ENCODE assay signal across 17 cellular contexts in genomic region chr1:208135354-208135753, GRCh38.
DNase-seq lines count a peak whose midpoint lies in the region; ATAC-seq and TF ChIP-seq lines count a peak whose summit lies in the region.
"Had no signal": no experiment of that assay in that cellular context is flagged by ENCODE, and none has a peak within 500 bp of the region (broad histone marks: within the 10 kb centered on the region; RNA-seq: fewer than 3 reads in every experiment).

No MANE protein-coding gene starts in this region.

- no peaks in the 10 kb centered on the region for H3K36me3 Mint-ChIP-seq in glutamatergic neuron (ENCODE audit: unreplicated experiment)
- H3K36me3 Mint-ChIP-seq: activated naive CD8-positive, alpha-beta T cell had no signal

- WGBS in psoas muscle, 3 donors: 23 to 47% (median 32%) methylated on average over 2 of the region's 2 CpGs
- 96 to 97% methylated on average over 2 of the region's 2 CpGs for WGBS in thyroid gland, 2 donors

- H3K27me3 ChIP-seq in psoas muscle (ENCODE audit: insufficient read depth in 3 of 3, low read length in 2 of 3): no peaks in the 10 kb centered on the region
- H3K27me3 ChIP-seq in thyroid gland: no peaks in the 10 kb centered on the region
- H3K27me3 ChIP-seq: colonic mucosa, esophagus squamous epithelium had no signal

- TF ChIP-seq POLR2A in thyroid gland (IDR thresholded peaks at IDR 0.05): no peak

- TF ChIP-seq CTCF in fibroblast of pulmonary artery (IDR thresholded peaks at IDR 0.05; ENCODE audit: low read length, missing control alignments) (no peak), psoas muscle (IDR thresholded peaks at IDR 0.05) (no peak), glutamatergic neuron (IDR thresholded peaks at IDR 0.05; ENCODE audit: partially characterized antibody, unreplicated experiment) (no peak), thyroid gland (IDR thresholded peaks at IDR 0.05) (no peak)

- peaks cover 2% of the 10 kb centered on the region for H3K9me3 Mint-ChIP-seq in glutamatergic neuron (ENCODE audit: unreplicated experiment)

- H3K27ac ChIP-seq in psoas muscle (peak overlapping the region; percentile 69), thyroid gland (peak overlapping the region in 1 of 3 donors; percentile 31)
- H3K27ac ChIP-seq: colonic mucosa had no signal

- H3K4me1 Mint-ChIP-seq in glutamatergic neuron (ENCODE audit: low read depth, unreplicated experiment): peaks cover 17% of the 10 kb centered on the region

- no peaks in the 10 kb centered on the region for H3K9me3 ChIP-seq in psoas muscle
- no peaks in the 10 kb centered on the region for H3K9me3 ChIP-seq in thyroid gland
- H3K9me3 ChIP-seq: colonic mucosa, esophagus squamous epithelium, mucosa of descending colon had no signal

- H3K36me3 ChIP-seq in psoas muscle (ENCODE audit: insufficient read depth in 1 of 2, low read depth in 1 of 2): peaks cover 0 to 10% of the 10 kb centered on the region in 2 donors
- no peaks in the 10 kb centered on the region for H3K36me3 ChIP-seq in thyroid gland
- H3K36me3 ChIP-seq: colonic mucosa had no signal

- H3K27me3 Mint-ChIP-seq in glutamatergic neuron (ENCODE audit: unreplicated experiment): peaks cover 3% of the 10 kb centered on the region

- H3K4me3 Mint-ChIP-seq in glutamatergic neuron (ENCODE audit: unreplicated experiment): no peak overlapping the region
- H3K4me3 Mint-ChIP-seq: activated naive CD8-positive, alpha-beta T cell had no signal

- peak; percentile 63 to 84 (median 69) for ATAC-seq in psoas muscle
- ATAC-seq: activated CD4-positive, CD25-positive, alpha-beta regulatory T cell treated with anti-CD3 and anti-CD28 coated beads, Interleukin-2, amount 50 U/mL, for 24 hours; mucosa of descending colon had no signal

- intact Hi-C loops in psoas muscle (cut with DNase I) (no loop called here), thyroid gland (cut with DNase I) (no loop called here)

- H3K4me3 ChIP-seq in fibroblast of pulmonary artery (replicated peaks; ENCODE audit: low read depth, low read length) (no peak overlapping the region), psoas muscle (no peak overlapping the region), thyroid gland (replicated peaks in 1 of 3) (no peak overlapping the region)
- H3K4me3 ChIP-seq: colonic mucosa, esophagus squamous epithelium, mucosa of descending colon had no signal

- H3K4me1 ChIP-seq in psoas muscle (peaks cover 62% of the 10 kb centered on the region), thyroid gland (peaks cover 25 to 30% of the 10 kb centered on the region in 2 donors)
- H3K4me1 ChIP-seq: colonic mucosa had no signal

- DNase-seq in HPDE6-E6E7 (ENCODE audit: extremely low spot score) (peak; percentile 20), SKM-1 (lab: John Stamatoyannopoulos, UW; ENCODE audit: unreplicated experiment) (peak; percentile 76), fibroblast of pulmonary artery (ENCODE audit: low read depth) (peak; percentile 54), psoas muscle (peak in 1 of 2 donors; percentile 54), glutamatergic neuron (no peak), thyroid gland (no peak), NCI-H526 (lab: John Stamatoyannopoulos, UW) (no peak)
- DNase-seq in activated CD4-positive, CD25-positive, alpha-beta regulatory T cell (lab: John Stamatoyannopoulos, UW): no peak
- DNase-seq: colonic mucosa; DMS79 treated with DMSO at 0.1 percent for 48 hours; esophagus squamous epithelium; mucosa of descending colon; NCI-H1048; posterior cingulate gyrus; stimulated activated CD4-positive, alpha-beta T cell treated with anti-CD3 and anti-CD28 coated beads, Interleukin-1b, Interleukin-23, amount 100 ng/mL, for 48 hours had no signal

- H3K27ac Mint-ChIP-seq in glutamatergic neuron (ENCODE audit: unreplicated experiment): no peak overlapping the region
- H3K27ac Mint-ChIP-seq: activated naive CD8-positive, alpha-beta T cell had no signal

Comparison
In these comparisons a context has a peak if more than half of its experiments do, and no peak if none do; other contexts are left out.
1. DNase-seq: peak in HPDE6-E6E7 (single experiment), SKM-1 (single experiment) and fibroblast of pulmonary artery (single experiment); none in glutamatergic neuron (single experiment), thyroid gland (0 of 2), NCI-H526 (0 of 2) and activated CD4-positive, CD25-positive, alpha-beta regulatory T cell (0 of 4).